In genomic region chr1:28056129-28056925, GRCh38 we compare ENCODE assay signal across 8 cellular contexts. TPM values are rescaled to one million over a fixed set of nuclear protein-coding genes. Genes with fewer than 3 reads are reported as not detected.
DNase-seq lines count a peak whose midpoint lies in the region; ATAC-seq and TF ChIP-seq lines count a peak whose summit lies in the region.

No MANE protein-coding gene starts in this region.

- ATAC-seq in HG03354 (IDR thresholded peaks at IDR 0.05; ENCODE audit: poor library complexity, severe bottlenecking, unreplicated experiment) = peak; percentile 68
- no peak for ATAC-seq in WTC11
- ATAC-seq in stimulated activated effector memory CD8-positive, alpha-beta T cell treated with anti-CD3 and anti-CD28 coated beads, Interleukin-12 subunit alpha, Interleukin-12 subunit beta, amount 100 ng/mL, for 72 hours = peak; percentile 98

- no peaks in the 10 kb centered on the region for H3K27me3 ChIP-seq in effector memory CD4-positive, alpha-beta T cell (replicated peaks; ENCODE audit: control insufficient read depth, insufficient read depth, low read length, poor library complexity, severe bottlenecking)
- H3K27me3 ChIP-seq in brain microvascular endothelial cell (replicated peaks) (no peaks in the 10 kb centered on the region), MM.1S (replicated peaks; ENCODE audit: insufficient read depth, low read length) (no peaks in the 10 kb centered on the region)

- H3K27me3 Mint-ChIP-seq in WTC11 (ENCODE audit: low read depth) = no peaks in the 10 kb centered on the region

- H3K9me2 ChIP-seq in MM.1S (replicated peaks; ENCODE audit: insufficient read depth, low read length) = no peaks in the 10 kb centered on the region

- H3K9me3 Mint-ChIP-seq in WTC11 = no peaks in the 10 kb centered on the region
- no peaks in the 10 kb centered on the region for H3K9me3 Mint-ChIP-seq in stimulated activated effector memory CD8-positive, alpha-beta T cell treated with anti-CD3 and anti-CD28 coated beads, Interleukin-12 subunit alpha, Interleukin-12 subunit beta, amount 100 ng/mL, for 72 hours

- peak overlapping the region; percentile 32 for H3K27ac Mint-ChIP-seq in WTC11
- peak overlapping the region; percentile 82 for H3K27ac Mint-ChIP-seq in stimulated activated effector memory CD8-positive, alpha-beta T cell treated with anti-CD3 and anti-CD28 coated beads, Interleukin-12 subunit alpha, Interleukin-12 subunit beta, amount 100 ng/mL, for 72 hours

- H2AFZ ChIP-seq in MM.1S (ENCODE audit: low read length) = no peak overlapping the region

- no peaks in the 10 kb centered on the region for H3F3A ChIP-seq in MM.1S (ENCODE audit: insufficient read depth, low read length)

- TF ChIP-seq CTCF in WTC11 (IDR thresholded peaks at IDR 0.05) = no peak
- no peak for TF ChIP-seq CTCF in brain microvascular endothelial cell (IDR thresholded peaks at IDR 0.05; ENCODE audit: low read depth, low read length, missing control alignments)
- no peak for TF ChIP-seq CTCF in MM.1S (IDR thresholded peaks at IDR 0.05; ENCODE audit: low read length)

- H3K4me3 ChIP-seq in effector memory CD4-positive, alpha-beta T cell (ENCODE audit: insufficient read depth, low read depth, low read length, poor library complexity, severe bottlenecking) = no peak overlapping the region
- H3K4me3 ChIP-seq in brain microvascular endothelial cell (ENCODE audit: low read depth, low read length) (no peak overlapping the region), MM.1S (ENCODE audit: low read length) (no peak overlapping the region)

- H4K20me1 ChIP-seq in MM.1S (ENCODE audit: insufficient read depth, low read length) = no peaks in the 10 kb centered on the region

- no peak overlapping the region for H3K4me3 Mint-ChIP-seq in WTC11
- H3K4me3 Mint-ChIP-seq in stimulated activated effector memory CD8-positive, alpha-beta T cell treated with anti-CD3 and anti-CD28 coated beads, Interleukin-12 subunit alpha, Interleukin-12 subunit beta, amount 100 ng/mL, for 72 hours = peak overlapping the region; percentile 44

- H3K36me3 ChIP-seq in effector memory CD4-positive, alpha-beta T cell (ENCODE audit: control insufficient read depth, insufficient read depth, low read length) = no peaks in the 10 kb centered on the region
- H3K36me3 ChIP-seq in brain microvascular endothelial cell (replicated peaks) (no peaks in the 10 kb centered on the region), MM.1S (replicated peaks; ENCODE audit: insufficient read depth, low read length) (0 out of 2 replicates have a peak, but pooled peaks cover 2% of the 10 kb centered on the region)

- POLR2A ChIA-PET in WTC11 (lab: Charles Lee) = no interaction called here

- H3K9me3 ChIP-seq in effector memory CD4-positive, alpha-beta T cell (ENCODE audit: control insufficient read depth, low read length) = no peaks in the 10 kb centered on the region
- no peaks in the 10 kb centered on the region for H3K9me3 ChIP-seq in MM.1S (replicated peaks; ENCODE audit: insufficient read depth, low read length)

- peak overlapping the region; percentile 40 for H3K27ac ChIP-seq in effector memory CD4-positive, alpha-beta T cell (ENCODE audit: insufficient read depth, low read length, poor library complexity, severe bottlenecking)
- H3K27ac ChIP-seq in brain microvascular endothelial cell (no peak overlapping the region), MM.1S (ENCODE audit: low read length) (no peak overlapping the region)

- 0 out of 2 replicates have a peak, but pooled peaks cover 3% of the 10 kb centered on the region for H3K36me3 Mint-ChIP-seq in WTC11
- H3K36me3 Mint-ChIP-seq in stimulated activated effector memory CD8-positive, alpha-beta T cell treated with anti-CD3 and anti-CD28 coated beads, Interleukin-12 subunit alpha, Interleukin-12 subunit beta, amount 100 ng/mL, for 72 hours = peaks cover 36% of the 10 kb centered on the region

- no peak overlapping the region for H3K9ac ChIP-seq in MM.1S (ENCODE audit: low read length)

- peaks cover 24% of the 10 kb centered on the region for H3K4me1 Mint-ChIP-seq in WTC11
- peaks cover 30% of the 10 kb centered on the region for H3K4me1 Mint-ChIP-seq in stimulated activated effector memory CD8-positive, alpha-beta T cell treated with anti-CD3 and anti-CD28 coated beads, Interleukin-12 subunit alpha, Interleukin-12 subunit beta, amount 100 ng/mL, for 72 hours

- peaks cover 29% of the 10 kb centered on the region for H3K79me2 ChIP-seq in MM.1S (ENCODE audit: low read length)

- peaks cover 12% of the 10 kb centered on the region for H3K4me1 ChIP-seq in effector memory CD4-positive, alpha-beta T cell (ENCODE audit: control insufficient read depth, insufficient read depth, low read length, poor library complexity, severe bottlenecking)
- 0 out of 2 replicates have a peak, but pooled peaks cover 3% of the 10 kb centered on the region for H3K4me1 ChIP-seq in MM.1S (ENCODE audit: low read length)

- CTCF ChIA-PET in WTC11 (lab: Charles Lee) = interaction anchor here (1.7 kb wide), 1 partner anchor 35 kb away, joined by 4 read pairs; no protein-coding TSS in a partner anchor

- in situ Hi-C loops in brain microvascular endothelial cell (cut with HindIII; ENCODE audit: low pct_ligation_motif_present, low sequenced_read_pairs) = no loop called here

- peak; percentile 65 for DNase-seq in GDM1 (lab: John Stamatoyannopoulos, UW)
- DNase-seq in WTC11 (ENCODE audit: low spot score) = no peak
- peak; percentile 9 to 35 (median 32) for DNase-seq in effector memory CD4-positive, alpha-beta T cell
- peak; percentile 52 to 83 for DNase-seq in stimulated activated effector memory CD8-positive, alpha-beta T cell treated with anti-CD3 and anti-CD28 coated beads, Interleukin-12 subunit alpha, Interleukin-12 subunit beta, amount 100 ng/mL, for 72 hours (ENCODE audit: low spot score in 2 of 2)
- DNase-seq in brain microvascular endothelial cell = no peak
- no peak for DNase-seq in NCI-H524 (lab: John Stamatoyannopoulos, UW)
- no peak for DNase-seq in MM.1S

- H3K4me2 ChIP-seq in MM.1S (ENCODE audit: low read depth, low read length) = no peak overlapping the region

TF ChIP-seq in WTC11, 78 proteins besides CTCF, POLR2A, EP300 and RAD21:
- no peak for TF ChIP-seq JUN (CRISPR knock-in tag; IDR thresholded peaks at IDR 0.05)
- no peak for TF ChIP-seq ZNF219 (CRISPR knock-in tag; IDR thresholded peaks at IDR 0.05; ENCODE audit: borderline replicate concordance)
- TF ChIP-seq ATF6 (CRISPR knock-in tag; IDR thresholded peaks at IDR 0.05) = no peak
- no peak for TF ChIP-seq ZNF263 (CRISPR knock-in tag; IDR thresholded peaks at IDR 0.05; ENCODE audit: low read depth)
- TF ChIP-seq CREB1 (CRISPR knock-in tag; IDR thresholded peaks at IDR 0.05) = no peak
- TF ChIP-seq CBFB (CRISPR knock-in tag; IDR thresholded peaks at IDR 0.05; ENCODE audit: low read depth) = no peak
- TF ChIP-seq NFATC4 (CRISPR knock-in tag; IDR thresholded peaks at IDR 0.05) = no peak
- no peak for TF ChIP-seq GTF2I (CRISPR knock-in tag; conservative IDR thresholded peaks at IDR 0.05)
- no peak for TF ChIP-seq ZNF425 (CRISPR knock-in tag; conservative IDR thresholded peaks at IDR 0.05)
TF ChIP-seq in WTC11: peak in this region for 0.

RNA-seq across cellular contexts. Expression of gene EYA3, which starts 32.1 kb away (rescaled TPM):
- total RNA-seq in WTC11 (2021) = 27.4 to 29.4 TPM (median 28.1 TPM) in 3 replicates

Comparison
In these comparisons a context has a peak if more than half of its experiments do, and no peak if none do; other contexts are left out.
1. DNase-seq: peak in GDM1 (single experiment), effector memory CD4-positive, alpha-beta T cell (3 of 3) and stimulated activated effector memory CD8-positive, alpha-beta T cell treated with anti-CD3 and anti-CD28 coated beads, Interleukin-12 subunit alpha, Interleukin-12 subunit beta, amount 100 ng/mL, for 72 hours (2 of 2); none in WTC11 (single experiment), brain microvascular endothelial cell (single experiment), NCI-H524 (0 of 2) and MM.1S (single experiment).